In genomic region chr2:6866239-6866745, GRCh38 we compare ENCODE assay signal across 1 cellular context.
TF ChIP-seq lines count a peak whose summit lies in the region.

No MANE protein-coding gene starts in this region.

TF ChIP-seq in K562, 482 proteins besides CTCF, POLR2A, EP300 and RAD21 (continued from another document and continues in another):
- TF ChIP-seq ZBTB33 (CRISPR knock-in tag; IDR thresholded peaks at IDR 0.05) (0 out of 2 replicates have a peak, but pooled peaks have one; percentile 8), SIN3B (IDR thresholded peaks at IDR 0.05; ENCODE audit: low read depth) (no peak), SNIP1 (IDR thresholded peaks at IDR 0.05; ENCODE audit: low read depth) (no peak), MTA1 (IDR thresholded peaks at IDR 0.05; ENCODE audit: borderline replicate concordance) (peak; percentile 76; the same call in 1 of the 2 replicates), FIP1L1 (IDR thresholded peaks at IDR 0.05; ENCODE audit: low read depth, low read length, poor library complexity, severe bottlenecking) (no peak), CSDE1 (IDR thresholded peaks at IDR 0.05) (no peak), ZNF764 (CRISPR knock-in tag; IDR thresholded peaks at IDR 0.05; ENCODE audit: low read depth) (no peak), FOXM1 (IDR thresholded peaks at IDR 0.05; ENCODE audit: low read depth) (no peak), FOXM1 (CRISPR knock-in tag; IDR thresholded peaks at IDR 0.05; ENCODE audit: low read depth) (0 out of 2 replicates have a peak, but pooled peaks have one; percentile 23), ARNT (IDR thresholded peaks at IDR 0.05) (peak in 1 of 2 experiments; percentile 64; a peak in 2 of 4 replicates), CHCHD3 (CRISPR knock-in tag; IDR thresholded peaks at IDR 0.05) (no peak), RCOR1 (IDR thresholded peaks at IDR 0.05; ENCODE audit: borderline replicate concordance in 1 of 2, low read depth in 2 of 2, low read length in 2 of 2) (peak in 1 of 2 experiments; percentile 53; a peak in 1 of 4 replicates), MLLT1 (IDR thresholded peaks at IDR 0.05) (no peak), TGIF2 (CRISPR knock-in tag; IDR thresholded peaks at IDR 0.05) (no peak), TAF7 (tag; IDR thresholded peaks at IDR 0.05) (no peak), MECOM (CRISPR knock-in tag; IDR thresholded peaks at IDR 0.05) (0 out of 2 replicates have a peak, but pooled peaks have one; percentile 25), ATF7 (IDR thresholded peaks at IDR 0.05) (no peak), HDGF (IDR thresholded peaks at IDR 0.05) (0 out of 2 replicates have a peak, but pooled peaks have one; percentile 67), DPF2 (IDR thresholded peaks at IDR 0.05) (peak; percentile 52; the same call in 1 of the 2 replicates), DEAF1 (CRISPR knock-in tag; IDR thresholded peaks at IDR 0.05) (peak; percentile 50; the same call in 1 of the 2 replicates), ATF6 (CRISPR knock-in tag; IDR thresholded peaks at IDR 0.05) (0 out of 2 replicates have a peak, but pooled peaks have one; percentile 0), HCFC1 (IDR thresholded peaks at IDR 0.05; ENCODE audit: low read depth, low read length) (no peak), XRCC4 (IDR thresholded peaks at IDR 0.05; ENCODE audit: extremely low read depth, insufficient read depth, insufficient read length) (no peak), MYC (IDR thresholded peaks at IDR 0.05; ENCODE audit: low read depth, low read length) (peak; percentile 21; the same call in 1 of the 2 replicates), MYC (CRISPR knock-in tag; IDR thresholded peaks at IDR 0.05; ENCODE audit: borderline replicate concordance, low read depth) (peak; percentile 25; the same call in 1 of the 2 replicates), SP1 (CRISPR knock-in tag; IDR thresholded peaks at IDR 0.05) (no peak), ESRRB (CRISPR knock-in tag; IDR thresholded peaks at IDR 0.05; ENCODE audit: borderline replicate concordance) (no peak), RB1 (IDR thresholded peaks at IDR 0.05; ENCODE audit: low read depth) (no peak)
- TF ChIP-seq, protein P1, sequence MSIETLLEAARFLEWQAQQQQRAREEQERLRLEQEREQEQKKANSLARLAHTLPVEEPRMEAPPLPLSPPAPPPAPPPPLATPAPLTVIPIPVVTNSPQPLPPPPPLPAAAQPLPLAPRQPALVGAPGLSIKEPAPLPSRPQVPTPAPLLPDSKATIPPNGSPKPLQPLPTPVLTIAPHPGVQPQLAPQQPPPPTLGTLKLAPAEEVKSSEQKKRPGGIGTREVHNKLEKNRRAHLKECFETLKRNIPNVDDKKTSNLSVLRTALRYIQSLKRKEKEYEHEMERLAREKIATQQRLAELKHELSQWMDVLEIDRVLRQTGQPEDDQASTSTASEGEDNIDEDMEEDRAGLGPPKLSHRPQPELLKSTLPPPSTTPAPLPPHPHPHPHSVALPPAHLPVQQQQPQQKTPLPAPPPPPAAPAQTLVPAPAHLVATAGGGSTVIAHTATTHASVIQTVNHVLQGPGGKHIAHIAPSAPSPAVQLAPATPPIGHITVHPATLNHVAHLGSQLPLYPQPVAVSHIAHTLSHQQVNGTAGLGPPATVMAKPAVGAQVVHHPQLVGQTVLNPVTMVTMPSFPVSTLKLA (conservative IDR thresholded peaks at IDR 0.05): peak; percentile 1 to 8; a peak in 1 of 4 replicates
- TF ChIP-seq, protein P2, sequence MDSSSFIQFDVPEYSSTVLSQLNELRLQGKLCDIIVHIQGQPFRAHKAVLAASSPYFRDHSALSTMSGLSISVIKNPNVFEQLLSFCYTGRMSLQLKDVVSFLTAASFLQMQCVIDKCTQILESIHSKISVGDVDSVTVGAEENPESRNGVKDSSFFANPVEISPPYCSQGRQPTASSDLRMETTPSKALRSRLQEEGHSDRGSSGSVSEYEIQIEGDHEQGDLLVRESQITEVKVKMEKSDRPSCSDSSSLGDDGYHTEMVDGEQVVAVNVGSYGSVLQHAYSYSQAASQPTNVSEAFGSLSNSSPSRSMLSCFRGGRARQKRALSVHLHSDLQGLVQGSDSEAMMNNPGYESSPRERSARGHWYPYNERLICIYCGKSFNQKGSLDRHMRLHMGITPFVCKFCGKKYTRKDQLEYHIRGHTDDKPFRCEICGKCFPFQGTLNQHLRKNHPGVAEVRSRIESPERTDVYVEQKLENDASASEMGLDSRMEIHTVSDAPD (CRISPR knock-in tag; IDR thresholded peaks at IDR 0.05): no peak
- TF ChIP-seq, protein P3, sequence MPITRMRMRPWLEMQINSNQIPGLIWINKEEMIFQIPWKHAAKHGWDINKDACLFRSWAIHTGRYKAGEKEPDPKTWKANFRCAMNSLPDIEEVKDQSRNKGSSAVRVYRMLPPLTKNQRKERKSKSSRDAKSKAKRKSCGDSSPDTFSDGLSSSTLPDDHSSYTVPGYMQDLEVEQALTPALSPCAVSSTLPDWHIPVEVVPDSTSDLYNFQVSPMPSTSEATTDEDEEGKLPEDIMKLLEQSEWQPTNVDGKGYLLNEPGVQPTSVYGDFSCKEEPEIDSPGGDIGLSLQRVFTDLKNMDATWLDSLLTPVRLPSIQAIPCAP (CRISPR knock-in tag; IDR thresholded peaks at IDR 0.05; ENCODE audit: borderline replicate concordance): no peak
- TF ChIP-seq, protein P4, sequence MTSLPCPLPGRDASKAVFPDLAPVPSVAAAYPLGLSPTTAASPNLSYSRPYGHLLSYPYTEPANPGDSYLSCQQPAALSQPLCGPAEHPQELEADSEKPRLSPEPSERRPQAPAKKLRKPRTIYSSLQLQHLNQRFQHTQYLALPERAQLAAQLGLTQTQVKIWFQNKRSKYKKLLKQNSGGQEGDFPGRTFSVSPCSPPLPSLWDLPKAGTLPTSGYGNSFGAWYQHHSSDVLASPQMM (CRISPR knock-in tag; IDR thresholded peaks at IDR 0.05): no peak
- TF ChIP-seq, protein P5, sequence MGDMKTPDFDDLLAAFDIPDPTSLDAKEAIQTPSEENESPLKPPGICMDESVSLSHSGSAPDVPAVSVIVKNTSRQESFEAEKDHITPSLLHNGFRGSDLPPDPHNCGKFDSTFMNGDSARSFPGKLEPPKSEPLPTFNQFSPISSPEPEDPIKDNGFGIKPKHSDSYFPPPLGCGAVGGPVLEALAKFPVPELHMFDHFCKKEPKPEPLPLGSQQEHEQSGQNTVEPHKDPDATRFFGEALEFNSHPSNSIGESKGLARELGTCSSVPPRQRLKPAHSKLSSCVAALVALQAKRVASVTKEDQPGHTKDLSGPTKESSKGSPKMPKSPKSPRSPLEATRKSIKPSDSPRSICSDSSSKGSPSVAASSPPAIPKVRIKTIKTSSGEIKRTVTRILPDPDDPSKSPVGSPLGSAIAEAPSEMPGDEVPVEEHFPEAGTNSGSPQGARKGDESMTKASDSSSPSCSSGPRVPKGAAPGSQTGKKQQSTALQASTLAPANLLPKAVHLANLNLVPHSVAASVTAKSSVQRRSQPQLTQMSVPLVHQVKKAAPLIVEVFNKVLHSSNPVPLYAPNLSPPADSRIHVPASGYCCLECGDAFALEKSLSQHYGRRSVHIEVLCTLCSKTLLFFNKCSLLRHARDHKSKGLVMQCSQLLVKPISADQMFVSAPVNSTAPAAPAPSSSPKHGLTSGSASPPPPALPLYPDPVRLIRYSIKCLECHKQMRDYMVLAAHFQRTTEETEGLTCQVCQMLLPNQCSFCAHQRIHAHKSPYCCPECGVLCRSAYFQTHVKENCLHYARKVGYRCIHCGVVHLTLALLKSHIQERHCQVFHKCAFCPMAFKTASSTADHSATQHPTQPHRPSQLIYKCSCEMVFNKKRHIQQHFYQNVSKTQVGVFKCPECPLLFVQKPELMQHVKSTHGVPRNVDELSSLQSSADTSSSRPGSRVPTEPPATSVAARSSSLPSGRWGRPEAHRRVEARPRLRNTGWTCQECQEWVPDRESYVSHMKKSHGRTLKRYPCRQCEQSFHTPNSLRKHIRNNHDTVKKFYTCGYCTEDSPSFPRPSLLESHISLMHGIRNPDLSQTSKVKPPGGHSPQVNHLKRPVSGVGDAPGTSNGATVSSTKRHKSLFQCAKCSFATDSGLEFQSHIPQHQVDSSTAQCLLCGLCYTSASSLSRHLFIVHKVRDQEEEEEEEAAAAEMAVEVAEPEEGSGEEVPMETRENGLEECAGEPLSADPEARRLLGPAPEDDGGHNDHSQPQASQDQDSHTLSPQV (IDR thresholded peaks at IDR 0.05): no peak
- TF ChIP-seq, protein P6, sequence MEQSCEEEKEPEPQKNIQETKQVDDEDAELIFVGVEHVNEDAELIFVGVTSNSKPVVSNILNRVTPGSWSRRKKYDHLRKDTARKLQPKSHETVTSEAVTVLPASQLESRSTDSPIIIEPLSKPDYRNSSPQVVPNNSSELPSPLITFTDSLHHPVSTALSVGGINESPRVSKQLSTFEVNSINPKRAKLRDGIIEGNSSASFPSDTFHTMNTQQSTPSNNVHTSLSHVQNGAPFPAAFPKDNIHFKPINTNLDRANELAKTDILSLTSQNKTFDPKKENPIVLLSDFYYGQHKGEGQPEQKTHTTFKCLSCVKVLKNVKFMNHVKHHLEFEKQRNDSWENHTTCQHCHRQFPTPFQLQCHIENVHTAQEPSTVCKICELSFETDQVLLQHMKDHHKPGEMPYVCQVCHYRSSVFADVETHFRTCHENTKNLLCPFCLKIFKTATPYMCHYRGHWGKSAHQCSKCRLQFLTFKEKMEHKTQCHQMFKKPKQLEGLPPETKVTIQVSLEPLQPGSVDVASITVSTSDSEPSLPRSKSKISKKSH (CRISPR knock-in tag; IDR thresholded peaks at IDR 0.05): no peak
- TF ChIP-seq, protein P7, sequence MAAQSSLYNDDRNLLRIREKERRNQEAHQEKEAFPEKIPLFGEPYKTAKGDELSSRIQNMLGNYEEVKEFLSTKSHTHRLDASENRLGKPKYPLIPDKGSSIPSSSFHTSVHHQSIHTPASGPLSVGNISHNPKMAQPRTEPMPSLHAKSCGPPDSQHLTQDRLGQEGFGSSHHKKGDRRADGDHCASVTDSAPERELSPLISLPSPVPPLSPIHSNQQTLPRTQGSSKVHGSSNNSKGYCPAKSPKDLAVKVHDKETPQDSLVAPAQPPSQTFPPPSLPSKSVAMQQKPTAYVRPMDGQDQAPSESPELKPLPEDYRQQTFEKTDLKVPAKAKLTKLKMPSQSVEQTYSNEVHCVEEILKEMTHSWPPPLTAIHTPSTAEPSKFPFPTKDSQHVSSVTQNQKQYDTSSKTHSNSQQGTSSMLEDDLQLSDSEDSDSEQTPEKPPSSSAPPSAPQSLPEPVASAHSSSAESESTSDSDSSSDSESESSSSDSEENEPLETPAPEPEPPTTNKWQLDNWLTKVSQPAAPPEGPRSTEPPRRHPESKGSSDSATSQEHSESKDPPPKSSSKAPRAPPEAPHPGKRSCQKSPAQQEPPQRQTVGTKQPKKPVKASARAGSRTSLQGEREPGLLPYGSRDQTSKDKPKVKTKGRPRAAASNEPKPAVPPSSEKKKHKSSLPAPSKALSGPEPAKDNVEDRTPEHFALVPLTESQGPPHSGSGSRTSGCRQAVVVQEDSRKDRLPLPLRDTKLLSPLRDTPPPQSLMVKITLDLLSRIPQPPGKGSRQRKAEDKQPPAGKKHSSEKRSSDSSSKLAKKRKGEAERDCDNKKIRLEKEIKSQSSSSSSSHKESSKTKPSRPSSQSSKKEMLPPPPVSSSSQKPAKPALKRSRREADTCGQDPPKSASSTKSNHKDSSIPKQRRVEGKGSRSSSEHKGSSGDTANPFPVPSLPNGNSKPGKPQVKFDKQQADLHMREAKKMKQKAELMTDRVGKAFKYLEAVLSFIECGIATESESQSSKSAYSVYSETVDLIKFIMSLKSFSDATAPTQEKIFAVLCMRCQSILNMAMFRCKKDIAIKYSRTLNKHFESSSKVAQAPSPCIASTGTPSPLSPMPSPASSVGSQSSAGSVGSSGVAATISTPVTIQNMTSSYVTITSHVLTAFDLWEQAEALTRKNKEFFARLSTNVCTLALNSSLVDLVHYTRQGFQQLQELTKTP (IDR thresholded peaks at IDR 0.05; ENCODE audit: low read depth in 1 of 2, partially characterized antibody in 2 of 2): peak; percentile 51 to 59
